31 cellular contexts compared by ENCODE assay signal in the genomic region with DNA sequence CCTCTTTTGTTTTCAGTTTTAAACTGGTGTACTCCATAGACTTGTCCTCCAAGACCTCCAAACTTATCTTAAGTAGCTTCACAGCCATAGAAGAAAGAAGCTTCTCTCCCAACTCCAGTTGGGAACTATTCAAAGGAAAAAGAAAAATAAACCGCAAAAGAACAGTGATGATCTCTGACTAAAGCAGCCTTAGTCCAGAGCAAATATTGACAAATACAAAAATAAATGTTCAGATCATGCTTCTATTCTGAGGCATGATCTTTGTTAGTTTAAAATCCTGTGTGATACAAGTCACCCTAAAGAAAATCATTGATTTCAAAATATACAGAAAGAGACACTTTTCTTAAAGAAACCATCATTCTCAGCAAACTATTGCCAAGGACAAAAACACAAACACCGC.
"Had no signal": no experiment of that assay in that cellular context is flagged by ENCODE, and none has a peak within 500 bp of the region (broad histone marks: within the 10 kb centered on the region; RNA-seq: fewer than 3 reads in every experiment).

No MANE protein-coding gene starts in this region.

- DNase-seq: activated CD4-positive, alpha-beta memory T cell treated with anti-CD3 and anti-CD28 coated beads, Interleukin-2, amount 10 ng/mL, durations not matched to agents 7 days and 5 days; activated CD4-positive, alpha-beta T cell treated with anti-CD3 and anti-CD28 coated beads for 1 hour; activated CD4-positive, alpha-beta T cell treated with anti-CD3 and anti-CD28 coated beads for 4 hours; activated CD4-positive, alpha-beta T cell treated with anti-CD3 and anti-CD28 coated beads, Interleukin-2, amount 10 ng/mL, durations not matched to agents 7 days and 5 days; activated CD4-positive, alpha-beta T cell treated with anti-CD3 and anti-CD28 coated beads, Interleukin-2, amount 50 U/mL, for 4 hours; activated CD4-positive, CD25-positive, alpha-beta regulatory T cell; activated CD8-positive, alpha-beta memory T cell treated with anti-CD3 and anti-CD28 coated beads, Interleukin-2, amount 50 U/mL, for 48 hours; activated gamma-delta T cell; activated naive CD4-positive, alpha-beta T cell; activated naive CD4-positive, alpha-beta T cell treated with anti-CD3 and anti-CD28 coated beads, Interleukin-2, amount 10 ng/mL, durations not matched to agents 7 days and 5 days; activated naive CD8-positive, alpha-beta T cell treated with anti-CD3 and anti-CD28 coated beads, Interleukin-2, amount 10 ng/mL, durations not matched to agents 7 days and 5 days; activated T-cell treated with anti-CD3 and anti-CD28 coated beads for 4 hours; activated T-cell treated with anti-CD3 and anti-CD28 coated beads, Interleukin-2, amount 50 U/mL, for 24 hours; activated T-cell treated with anti-CD3 and anti-CD28 coated beads, Interleukin-2, amount 50 U/mL, for 72 hours; caudate nucleus; cortex of kidney; dermis blood vessel endothelial cell; effector CD4-positive, alpha-beta T cell; effector memory CD8-positive, alpha-beta T cell; erythroblast; foreskin keratinocyte; gastrocnemius medialis; glutamatergic neuron; heart right ventricle; T-helper 1 cell; T-helper 17 cell; T1000 had no signal

- H3K27ac ChIP-seq: esophagus muscularis mucosa, foreskin keratinocyte, gastrocnemius medialis had no signal

- H3K9me3 ChIP-seq: ascending aorta, esophagus muscularis mucosa, gastrocnemius medialis had no signal

- H3K4me3 ChIP-seq: ascending aorta, esophagus muscularis mucosa, gastrocnemius medialis, heart right ventricle had no signal

- FAIRE-seq: colon had no signal

- H3K4me1 ChIP-seq: esophagus muscularis mucosa, foreskin keratinocyte, gastrocnemius medialis, heart right ventricle had no signal

- H3K36me3 ChIP-seq: ascending aorta, esophagus muscularis mucosa, gastrocnemius medialis, heart right ventricle had no signal

- ATAC-seq: activated naive CD4-positive, alpha-beta T cell treated with anti-CD3 and anti-CD28 coated beads, Interleukin-2, amount 50 U/mL, for 72 hours; activated T-cell treated with anti-CD3 and anti-CD28 coated beads, Interleukin-2, amount 50 U/mL, for 72 hours; effector memory CD8-positive, alpha-beta T cell; foreskin keratinocyte; gastrocnemius medialis; heart right ventricle; T-helper 17 cell had no signal

- H3K27me3 ChIP-seq: ascending aorta, esophagus muscularis mucosa, foreskin keratinocyte, gastrocnemius medialis, heart right ventricle had no signal
